Comparison of ENCODE assay signal across 28 cellular contexts in the genomic region with DNA sequence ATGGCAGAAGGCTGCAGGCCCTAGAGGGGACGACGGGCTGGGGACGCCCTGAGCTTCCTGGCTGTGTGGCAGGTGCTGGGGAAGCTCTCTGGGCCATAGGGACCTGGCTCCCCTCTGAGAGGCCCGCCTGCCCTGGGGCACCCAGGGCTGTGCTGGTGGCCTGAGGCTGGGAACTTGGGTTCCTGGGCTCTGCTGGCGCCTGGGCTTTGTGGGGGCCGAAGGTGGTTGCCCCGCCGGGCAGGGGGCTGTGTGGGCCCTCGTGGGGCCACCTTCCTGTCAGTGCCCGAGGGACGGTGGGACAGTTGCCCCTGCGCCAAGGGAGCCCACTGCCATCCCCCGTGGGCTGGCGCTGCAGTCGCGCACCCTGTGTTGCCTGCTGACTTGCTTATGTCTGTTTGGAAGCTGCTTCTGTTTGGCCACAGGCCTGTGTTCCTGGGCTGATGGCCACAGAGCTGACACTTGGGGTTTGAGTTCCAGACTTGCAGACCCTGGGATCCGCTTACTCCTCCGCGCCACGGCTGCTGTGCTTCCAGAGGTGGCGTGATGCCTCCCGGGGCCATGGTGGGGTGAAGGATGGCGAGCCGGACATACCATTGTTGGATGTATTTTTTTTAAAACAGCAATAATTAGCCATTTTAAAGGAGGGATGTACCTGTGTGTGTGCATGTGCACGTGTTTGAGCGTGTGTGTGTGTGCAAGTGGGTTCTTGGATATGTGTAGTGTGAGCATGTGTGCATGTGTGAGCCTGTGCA. TPM values are rescaled to one million over a fixed set of nuclear protein-coding genes. Genes with fewer than 3 reads are reported as not detected.
DNase-seq lines count a peak whose midpoint lies in the region; ATAC-seq and TF ChIP-seq lines count a peak whose summit lies in the region.
"Had no signal": no experiment of that assay in that cellular context is flagged by ENCODE, and none has a peak within 500 bp of the region (broad histone marks: within the 10 kb centered on the region; RNA-seq: fewer than 3 reads in every experiment).

No MANE protein-coding gene starts in this region.

- no peak overlapping the region for H3K4ac ChIP-seq in trophoblast cell (ENCODE audit: low read depth, low read length)

- POLR2A ChIA-PET in HEK293 (lab: Yijun Ruan, JAX): no interaction called here
- POLR2A ChIA-PET in MCF 10A (lab: Yijun Ruan, JAX): no interaction called here

- H3K36me3 Mint-ChIP-seq in endodermal cell (ENCODE audit: low read depth) (no peaks in the 10 kb centered on the region), MCF 10A (ENCODE audit: insufficient read depth, unreplicated experiment) (peaks cover 5% of the 10 kb centered on the region)
- H3K36me3 Mint-ChIP-seq in activated T-helper 17 cell treated with anti-CD3 and anti-CD28 coated beads, Interleukin-2, amount 50 U/mL, for 72 hours (ENCODE audit: low read depth): no peaks in the 10 kb centered on the region
- H3K36me3 Mint-ChIP-seq: CD4-positive, alpha-beta memory T cell; naive thymus-derived CD8-positive, alpha-beta T cell had no signal

- H3K4me3 Mint-ChIP-seq in endodermal cell (no peak overlapping the region), MCF 10A (ENCODE audit: unreplicated experiment) (no peak overlapping the region)
- no peak overlapping the region for H3K4me3 Mint-ChIP-seq in activated T-helper 17 cell treated with anti-CD3 and anti-CD28 coated beads, Interleukin-2, amount 50 U/mL, for 72 hours
- H3K4me3 Mint-ChIP-seq: activated B cell treated with CpG ODN at 0.5 μM for 24 hours; activated CD4-positive, alpha-beta memory T cell treated with anti-CD3 and anti-CD28 coated beads, Interleukin-2, amount 10 ng/mL, durations not matched to agents 7 days and 5 days; CD4-positive, alpha-beta memory T cell; naive thymus-derived CD8-positive, alpha-beta T cell; stimulated activated naive CD8-positive, alpha-beta T cell treated with anti-CD3 and anti-CD28 coated beads, Interleukin-15, Interleukin-2, amounts not matched to agents 100 ng/mL and 50 ng/mL, for 24 hours had no signal

- H3K27ac Mint-ChIP-seq in endodermal cell (no peak overlapping the region), MCF 10A (ENCODE audit: low read depth, unreplicated experiment) (no peak overlapping the region)
- no peak overlapping the region for H3K27ac Mint-ChIP-seq in activated T-helper 17 cell treated with anti-CD3 and anti-CD28 coated beads, Interleukin-2, amount 50 U/mL, for 72 hours
- H3K27ac Mint-ChIP-seq: activated B cell treated with CpG ODN at 0.5 μM for 24 hours; activated CD4-positive, alpha-beta memory T cell treated with anti-CD3 and anti-CD28 coated beads, Interleukin-2, amount 10 ng/mL, durations not matched to agents 7 days and 5 days; CD4-positive, alpha-beta memory T cell; stimulated activated naive CD8-positive, alpha-beta T cell treated with anti-CD3 and anti-CD28 coated beads, Interleukin-15, Interleukin-2, amounts not matched to agents 100 ng/mL and 50 ng/mL, for 24 hours had no signal

- no peak overlapping the region for H3K14ac ChIP-seq in trophoblast cell (ENCODE audit: low read length)

- no peaks in the 10 kb centered on the region for H3K9me3 Mint-ChIP-seq in endodermal cell
- no peaks in the 10 kb centered on the region for H3K9me3 Mint-ChIP-seq in activated T-helper 17 cell treated with anti-CD3 and anti-CD28 coated beads, Interleukin-2, amount 50 U/mL, for 72 hours
- no peaks in the 10 kb centered on the region for H3K9me3 Mint-ChIP-seq in MCF 10A (ENCODE audit: unreplicated experiment)
- H3K9me3 Mint-ChIP-seq: activated B cell treated with CpG ODN at 0.5 μM for 24 hours; activated CD4-positive, alpha-beta memory T cell treated with anti-CD3 and anti-CD28 coated beads, Interleukin-2, amount 10 ng/mL, durations not matched to agents 7 days and 5 days; CD4-positive, alpha-beta memory T cell; naive thymus-derived CD8-positive, alpha-beta T cell; stimulated activated naive CD8-positive, alpha-beta T cell treated with anti-CD3 and anti-CD28 coated beads, Interleukin-15, Interleukin-2, amounts not matched to agents 100 ng/mL and 50 ng/mL, for 24 hours had no signal

- no peak overlapping the region for H4K8ac ChIP-seq in trophoblast cell (ENCODE audit: low read depth, low read length)

- H3K9ac ChIP-seq in endodermal cell (ENCODE audit: extremely low read depth, low read length, poor library complexity, severe bottlenecking) (no peak overlapping the region), trophoblast cell (ENCODE audit: low read length) (no peak overlapping the region)

- H3K4me1 Mint-ChIP-seq in endodermal cell (no peaks in the 10 kb centered on the region), MCF 10A (ENCODE audit: insufficient read depth, unreplicated experiment) (no peaks in the 10 kb centered on the region)
- no peaks in the 10 kb centered on the region for H3K4me1 Mint-ChIP-seq in activated T-helper 17 cell treated with anti-CD3 and anti-CD28 coated beads, Interleukin-2, amount 50 U/mL, for 72 hours
- H3K4me1 Mint-ChIP-seq: activated B cell treated with CpG ODN at 0.5 μM for 24 hours; activated CD4-positive, alpha-beta memory T cell treated with anti-CD3 and anti-CD28 coated beads, Interleukin-2, amount 10 ng/mL, durations not matched to agents 7 days and 5 days; CD4-positive, alpha-beta memory T cell had no signal

- intact Hi-C loops in MCF 10A (cut with micrococcal nuclease): no loop called here

- H3K4me1 ChIP-seq in HEK293 (ENCODE audit: control insufficient read depth, insufficient read depth, low read length) (no peaks in the 10 kb centered on the region), endodermal cell (ENCODE audit: control insufficient read depth, insufficient read depth, low read length) (peaks cover 3% of the 10 kb centered on the region), trophoblast cell (ENCODE audit: control insufficient read depth in 1 of 2, insufficient read depth in 2 of 2, low read length in 2 of 2) (peaks cover 8 to 14% of the 10 kb centered on the region in 2 experiments)
- H3K4me1 ChIP-seq: tibial artery had no signal

- H3K79me1 ChIP-seq in trophoblast cell (ENCODE audit: low read length): no peaks in the 10 kb centered on the region

- H3K79me2 ChIP-seq in trophoblast cell (ENCODE audit: control insufficient read depth, insufficient read depth, low read length, poor library complexity): no peaks in the 10 kb centered on the region

- no peak overlapping the region for H3K4me3 ChIP-seq in HEK293 (ENCODE audit: low read depth, low read length)
- no peak overlapping the region for H3K4me3 ChIP-seq in endodermal cell (ENCODE audit: low read length)
- peak overlapping the region; percentile 11 for H3K4me3 ChIP-seq in trophoblast cell (ENCODE audit: low read depth, low read length)
- H3K4me3 ChIP-seq: pancreas, tibial artery had no signal

- no peak overlapping the region for H3K4me2 ChIP-seq in trophoblast cell (ENCODE audit: low read length)

- WGBS in endodermal cell (ENCODE audit: insufficient coverage in 1 of 2, insufficient read length in 1 of 2), 2 experiments: 86 to 90% methylated on average over 14 to 26 of the region's 26 CpGs
- WGBS in trophoblast cell (ENCODE audit: extremely low coverage, insufficient coverage, insufficient read length): no CpG with 5 or more reads among the region's 26 CpGs

- no peak overlapping the region for H2BK12ac ChIP-seq in trophoblast cell (ENCODE audit: low read length)

- BruUV-seq in MCF 10A (replicated peaks; lab: Mats Ljungman, UMichigan): no TSS peak

- H2BK5ac ChIP-seq in trophoblast cell (ENCODE audit: low read depth, low read length, poor library complexity): no peak overlapping the region

- DNase-seq in activated CD4-positive, CD25-positive, alpha-beta regulatory T cell treated with anti-CD3 and anti-CD28 coated beads, Interleukin-2, amount 50 U/mL, for 72 hours: peak; percentile 25
- DNase-seq in activated CD4-positive, CD25-positive, alpha-beta regulatory T cell (lab: John Stamatoyannopoulos, UW): no peak
- peak; percentile 35 for DNase-seq in endodermal cell
- DNase-seq in trophoblast cell: no peak
- no peak for DNase-seq in SW 1271 (lab: John Stamatoyannopoulos, UW)
- no peak for DNase-seq in MCF 10A (ENCODE audit: unreplicated experiment)
- DNase-seq: activated B cell treated with CpG ODN at 0.5 μM for 24 hours; activated CD4-positive, alpha-beta memory T cell treated with anti-CD3 and anti-CD28 coated beads, Interleukin-2, amount 10 ng/mL, durations not matched to agents 7 days and 5 days; activated naive CD4-positive, alpha-beta T cell; DMS 273 treated with DMSO at 0.1 percent for 48 hours; effector CD4-positive, alpha-beta T cell; KBM-7; MM.1S; NCI-H1417; NCI-H2081; NCI-H82; stimulated activated CD4-positive, alpha-beta T cell treated with anti-CD3 and anti-CD28 coated beads, Interleukin-15, amount 100 ng/mL, for 24 hours had no signal

- no peak overlapping the region for H2BK120ac ChIP-seq in trophoblast cell (ENCODE audit: insufficient read depth, low read length, poor library complexity)

- no peak for ATAC-seq in activated T-helper 17 cell treated with anti-CD3 and anti-CD28 coated beads, Interleukin-2, amount 50 U/mL, for 72 hours (replicated peaks)
- ATAC-seq: left colon; naive thymus-derived CD8-positive, alpha-beta T cell; pancreas; sciatic nerve had no signal

- no peak overlapping the region for H4K91ac ChIP-seq in trophoblast cell (ENCODE audit: low read depth, low read length)

- no peak overlapping the region for H2AK5ac ChIP-seq in trophoblast cell (ENCODE audit: low read length)

- TF ChIP-seq CTCF in HEK293 (tag by site-specific recombination; IDR thresholded peaks at IDR 0.05) (no peak), endodermal cell (conservative IDR thresholded peaks at IDR 0.05) (no peak), MCF 10A (IDR thresholded peaks at IDR 0.05; ENCODE audit: unreplicated experiment) (no peak)

- H3K23ac ChIP-seq in trophoblast cell (ENCODE audit: low read length): no peak overlapping the region

- CTCF ChIA-PET in HEK293 (lab: Yijun Ruan, JAX): no interaction called here
- CTCF ChIA-PET in MCF 10A (lab: Yijun Ruan, JAX): no interaction called here

- H3K27ac ChIP-seq in HEK293 (ENCODE audit: extremely low read depth, low read depth, low read length): no peak overlapping the region
- H3K27ac ChIP-seq in endodermal cell (ENCODE audit: low read depth, low read length): no peak overlapping the region
- H3K27ac ChIP-seq in trophoblast cell (ENCODE audit: low read depth, low read length): no peak overlapping the region
- H3K27ac ChIP-seq: 22Rv1, pancreas, tibial artery had no signal

- no peak overlapping the region for H4K12ac ChIP-seq in trophoblast cell (ENCODE audit: low read depth, low read length)

- no peak overlapping the region for H3K18ac ChIP-seq in trophoblast cell (ENCODE audit: low read length)

- H3K36me3 ChIP-seq in HEK293 (ENCODE audit: control insufficient read depth in 2 of 2, insufficient read depth in 1 of 2, low read length in 2 of 2): peaks cover 0 to 24% of the 10 kb centered on the region in 2 experiments; a peak in 1 of 3 replicates
- no peaks in the 10 kb centered on the region for H3K36me3 ChIP-seq in endodermal cell (ENCODE audit: control insufficient read depth, insufficient read depth, low read length)
- no peaks in the 10 kb centered on the region for H3K36me3 ChIP-seq in trophoblast cell (ENCODE audit: control insufficient read depth in 1 of 2, insufficient read depth in 2 of 2, low read length in 2 of 2)
- H3K36me3 ChIP-seq: pancreas, tibial artery had no signal

- no peaks in the 10 kb centered on the region for H3K9me3 ChIP-seq in HEK293 (ENCODE audit: control insufficient read depth, insufficient read depth, low read depth, low read length)
- no peaks in the 10 kb centered on the region for H3K9me3 ChIP-seq in endodermal cell (ENCODE audit: control insufficient read depth, low read length)
- peaks cover 6% of the 10 kb centered on the region for H3K9me3 ChIP-seq in trophoblast cell (ENCODE audit: insufficient read depth, low read depth, low read length)
- H3K9me3 ChIP-seq: pancreas, tibial artery had no signal

- H3K27me3 ChIP-seq in endodermal cell (ENCODE audit: control insufficient read depth, insufficient read depth, low read length, poor library complexity, severe bottlenecking): no peaks in the 10 kb centered on the region
- H3K27me3 ChIP-seq in trophoblast cell (ENCODE audit: insufficient read depth, low read length): no peaks in the 10 kb centered on the region
- H3K27me3 ChIP-seq: pancreas had no signal

- no peak overlapping the region for H2AFZ ChIP-seq in trophoblast cell (ENCODE audit: insufficient read depth, low read length, poor library complexity)

- no peaks in the 10 kb centered on the region for H3K27me3 Mint-ChIP-seq in endodermal cell (ENCODE audit: insufficient read depth)
- H3K27me3 Mint-ChIP-seq in activated T-helper 17 cell treated with anti-CD3 and anti-CD28 coated beads, Interleukin-2, amount 50 U/mL, for 72 hours: no peaks in the 10 kb centered on the region
- H3K27me3 Mint-ChIP-seq in MCF 10A (ENCODE audit: insufficient read depth, unreplicated experiment): no peaks in the 10 kb centered on the region
- H3K27me3 Mint-ChIP-seq: activated B cell treated with CpG ODN at 0.5 μM for 24 hours; activated CD4-positive, alpha-beta memory T cell treated with anti-CD3 and anti-CD28 coated beads, Interleukin-2, amount 10 ng/mL, durations not matched to agents 7 days and 5 days; CD4-positive, alpha-beta memory T cell; stimulated activated naive CD8-positive, alpha-beta T cell treated with anti-CD3 and anti-CD28 coated beads, Interleukin-15, Interleukin-2, amounts not matched to agents 100 ng/mL and 50 ng/mL, for 24 hours had no signal

RNA-seq across cellular contexts. Expression of a gene that starts 8.5 kb away (rescaled TPM):
- total RNA-seq in endodermal cell (1 to 10 TPM; 5.0 to 6.4 TPM), MCF 10A (2022) (0.79 and 0.93 TPM in 2 replicates)
- polyA plus RNA-seq in endodermal cell (2013, experiment 1 of 2): 13.4 TPM
- polyA plus RNA-seq in endodermal cell (2013, experiment 2 of 2): 11.1 TPM
- 0.30 and 0.35 TPM in 2 replicates for polyA plus RNA-seq in trophoblast cell (2013)
- total RNA-seq in activated T-helper 17 cell treated with anti-CD3 and anti-CD28 coated beads, Interleukin-2, amount 50 U/mL, for 72 hours: under 1 TPM in 1 of 2 donors, not detected in 1; 0.22 TPM
- total RNA-seq: CD4-positive, alpha-beta memory T cell; OCI-LY7 had no signal
- polyA plus RNA-seq: CD4-positive, alpha-beta memory T cell; naive thymus-derived CD8-positive, alpha-beta T cell had no signal

RNA-seq across cellular contexts. Expression of a gene that starts 58.8 kb away (rescaled TPM):
- total RNA-seq in endodermal cell (10 to 100 TPM; 54.8 to 60.1 TPM), MCF 10A (2022) (30.1 and 36.2 TPM in 2 replicates)
- polyA plus RNA-seq in endodermal cell (2013, experiment 1 of 2): 43.8 TPM
- polyA plus RNA-seq in endodermal cell (2013, experiment 2 of 2): 43.0 TPM
- polyA plus RNA-seq in trophoblast cell (2013): 27.2 and 27.8 TPM in 2 replicates
- 10 to 100 TPM; 40.8 to 42.7 TPM for total RNA-seq in activated T-helper 17 cell treated with anti-CD3 and anti-CD28 coated beads, Interleukin-2, amount 50 U/mL, for 72 hours

Comparison
In these comparisons a context has a peak if more than half of its experiments do, and no peak if none do; other contexts are left out.
1. DNase-seq: peak in activated CD4-positive, CD25-positive, alpha-beta regulatory T cell treated with anti-CD3 and anti-CD28 coated beads, Interleukin-2, amount 50 U/mL, for 72 hours (single experiment) and endodermal cell (single experiment); none in activated CD4-positive, CD25-positive, alpha-beta regulatory T cell (0 of 4), trophoblast cell (0 of 2), SW 1271 (0 of 2) and MCF 10A (single experiment).